Comparison of ENCODE assay signal across 3 cellular contexts in the genomic region with DNA sequence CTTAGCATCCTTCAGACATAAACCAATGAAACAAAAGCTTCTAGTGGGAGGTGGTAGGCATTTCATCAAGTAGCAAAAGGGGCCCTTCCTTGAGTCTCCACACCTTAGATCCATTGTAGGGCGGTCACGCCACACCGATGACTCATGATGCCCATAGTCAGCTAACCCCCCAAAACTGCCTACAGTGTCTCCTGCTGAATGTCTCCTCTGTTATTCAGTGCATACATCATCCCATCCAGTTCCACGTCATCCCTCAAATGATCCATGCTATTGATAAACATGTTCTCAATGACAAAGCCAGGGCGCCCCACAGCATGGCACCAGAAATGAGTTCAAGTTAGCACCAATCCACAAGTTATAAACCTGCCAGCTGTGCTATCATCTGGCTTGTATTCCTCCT.
TF ChIP-seq lines count a peak whose summit lies in the region.

No MANE protein-coding gene starts in this region.

TF ChIP-seq in GM12891, 5 proteins besides CTCF, POLR2A, EP300 and RAD21 (continued from another document):
- TF ChIP-seq PAX5 (IDR thresholded peaks at IDR 0.05; ENCODE audit: insufficient read depth, low read length, severe bottlenecking) = no peak
- TF ChIP-seq POU2F2 (IDR thresholded peaks at IDR 0.05; ENCODE audit: low read depth, low read length) = no peak
- TF ChIP-seq POLR2AphosphoS5 (IDR thresholded peaks at IDR 0.05; ENCODE audit: low read depth, low read length) = no peak
- no peak for TF ChIP-seq TAF1 (IDR thresholded peaks at IDR 0.05; ENCODE audit: low read depth, low read length)

TF ChIP-seq in H1, 55 proteins besides CTCF, POLR2A, EP300 and RAD21 (continued from another document):
- TF ChIP-seq RFX5 (IDR thresholded peaks at IDR 0.05; ENCODE audit: borderline replicate concordance, low read depth, low read length) = no peak
- TF ChIP-seq SRF (IDR thresholded peaks at IDR 0.05; ENCODE audit: low read depth, low read length) = no peak
- TF ChIP-seq POU5F1 (IDR thresholded peaks at IDR 0.05; ENCODE audit: low read depth, low read length) = no peak
- TF ChIP-seq SP1 (IDR thresholded peaks at IDR 0.05; ENCODE audit: low read depth, low read length) = no peak
- TF ChIP-seq HDAC2 (IDR thresholded peaks at IDR 0.05; ENCODE audit: borderline replicate concordance in 1 of 2, low read depth in 2 of 2, low read length in 2 of 2) = no peak
- TF ChIP-seq SP2 (IDR thresholded peaks at IDR 0.05; ENCODE audit: low read length) = no peak
- TF ChIP-seq, protein P1, sequence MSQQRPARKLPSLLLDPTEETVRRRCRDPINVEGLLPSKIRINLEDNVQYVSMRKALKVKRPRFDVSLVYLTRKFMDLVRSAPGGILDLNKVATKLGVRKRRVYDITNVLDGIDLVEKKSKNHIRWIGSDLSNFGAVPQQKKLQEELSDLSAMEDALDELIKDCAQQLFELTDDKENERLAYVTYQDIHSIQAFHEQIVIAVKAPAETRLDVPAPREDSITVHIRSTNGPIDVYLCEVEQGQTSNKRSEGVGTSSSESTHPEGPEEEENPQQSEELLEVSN (IDR thresholded peaks at IDR 0.05) = no peak
- TF ChIP-seq SIX5 (IDR thresholded peaks at IDR 0.05; ENCODE audit: low read depth, low read length) = no peak
- no peak for TF ChIP-seq NRF1 (IDR thresholded peaks at IDR 0.05; ENCODE audit: low read depth, low read length)
- no peak for TF ChIP-seq CHD2 (IDR thresholded peaks at IDR 0.05; ENCODE audit: low read length)
- no peak for TF ChIP-seq POLR2AphosphoS5 (IDR thresholded peaks at IDR 0.05; ENCODE audit: low read depth, low read length)
- TF ChIP-seq JUN (IDR thresholded peaks at IDR 0.05; ENCODE audit: low read depth, low read length) = no peak
- TF ChIP-seq, protein P2, sequence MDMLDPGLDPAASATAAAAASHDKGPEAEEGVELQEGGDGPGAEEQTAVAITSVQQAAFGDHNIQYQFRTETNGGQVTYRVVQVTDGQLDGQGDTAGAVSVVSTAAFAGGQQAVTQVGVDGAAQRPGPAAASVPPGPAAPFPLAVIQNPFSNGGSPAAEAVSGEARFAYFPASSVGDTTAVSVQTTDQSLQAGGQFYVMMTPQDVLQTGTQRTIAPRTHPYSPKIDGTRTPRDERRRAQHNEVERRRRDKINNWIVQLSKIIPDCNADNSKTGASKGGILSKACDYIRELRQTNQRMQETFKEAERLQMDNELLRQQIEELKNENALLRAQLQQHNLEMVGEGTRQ (IDR thresholded peaks at IDR 0.05; ENCODE audit: low read length) = no peak
- no peak for TF ChIP-seq TEAD4 (IDR thresholded peaks at IDR 0.05; ENCODE audit: low read depth, low read length)
- no peak for TF ChIP-seq CBX8 (IDR thresholded peaks at IDR 0.05; ENCODE audit: borderline replicate concordance, low read depth, low read length)
TF ChIP-seq in H1: peak in this region for 0.

TF ChIP-seq in WTC11, 78 proteins besides CTCF, POLR2A, EP300 and RAD21 (continued from another document):
- TF ChIP-seq, protein P3, sequence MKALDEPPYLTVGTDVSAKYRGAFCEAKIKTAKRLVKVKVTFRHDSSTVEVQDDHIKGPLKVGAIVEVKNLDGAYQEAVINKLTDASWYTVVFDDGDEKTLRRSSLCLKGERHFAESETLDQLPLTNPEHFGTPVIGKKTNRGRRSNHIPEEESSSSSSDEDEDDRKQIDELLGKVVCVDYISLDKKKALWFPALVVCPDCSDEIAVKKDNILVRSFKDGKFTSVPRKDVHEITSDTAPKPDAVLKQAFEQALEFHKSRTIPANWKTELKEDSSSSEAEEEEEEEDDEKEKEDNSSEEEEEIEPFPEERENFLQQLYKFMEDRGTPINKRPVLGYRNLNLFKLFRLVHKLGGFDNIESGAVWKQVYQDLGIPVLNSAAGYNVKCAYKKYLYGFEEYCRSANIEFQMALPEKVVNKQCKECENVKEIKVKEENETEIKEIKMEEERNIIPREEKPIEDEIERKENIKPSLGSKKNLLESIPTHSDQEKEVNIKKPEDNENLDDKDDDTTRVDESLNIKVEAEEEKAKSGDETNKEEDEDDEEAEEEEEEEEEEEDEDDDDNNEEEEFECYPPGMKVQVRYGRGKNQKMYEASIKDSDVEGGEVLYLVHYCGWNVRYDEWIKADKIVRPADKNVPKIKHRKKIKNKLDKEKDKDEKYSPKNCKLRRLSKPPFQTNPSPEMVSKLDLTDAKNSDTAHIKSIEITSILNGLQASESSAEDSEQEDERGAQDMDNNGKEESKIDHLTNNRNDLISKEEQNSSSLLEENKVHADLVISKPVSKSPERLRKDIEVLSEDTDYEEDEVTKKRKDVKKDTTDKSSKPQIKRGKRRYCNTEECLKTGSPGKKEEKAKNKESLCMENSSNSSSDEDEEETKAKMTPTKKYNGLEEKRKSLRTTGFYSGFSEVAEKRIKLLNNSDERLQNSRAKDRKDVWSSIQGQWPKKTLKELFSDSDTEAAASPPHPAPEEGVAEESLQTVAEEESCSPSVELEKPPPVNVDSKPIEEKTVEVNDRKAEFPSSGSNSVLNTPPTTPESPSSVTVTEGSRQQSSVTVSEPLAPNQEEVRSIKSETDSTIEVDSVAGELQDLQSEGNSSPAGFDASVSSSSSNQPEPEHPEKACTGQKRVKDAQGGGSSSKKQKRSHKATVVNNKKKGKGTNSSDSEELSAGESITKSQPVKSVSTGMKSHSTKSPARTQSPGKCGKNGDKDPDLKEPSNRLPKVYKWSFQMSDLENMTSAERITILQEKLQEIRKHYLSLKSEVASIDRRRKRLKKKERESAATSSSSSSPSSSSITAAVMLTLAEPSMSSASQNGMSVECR (CRISPR knock-in tag; IDR thresholded peaks at IDR 0.05; ENCODE audit: borderline replicate concordance) = no peak
- no peak for TF ChIP-seq NR2C2 (CRISPR knock-in tag; IDR thresholded peaks at IDR 0.05)
- no peak for TF ChIP-seq ZNF263 (CRISPR knock-in tag; IDR thresholded peaks at IDR 0.05; ENCODE audit: low read depth)
- TF ChIP-seq ZNF317 (CRISPR knock-in tag; IDR thresholded peaks at IDR 0.05; ENCODE audit: borderline replicate concordance, low read depth) = no peak
